Comparison of ENCODE assay signal across 12 cellular contexts in genomic region chr2:27096748-27097297, GRCh38. TPM values are rescaled to one million over a fixed set of nuclear protein-coding genes. Genes with fewer than 3 reads are reported as not detected.
DNase-seq lines count a peak whose midpoint lies in the region; ATAC-seq and TF ChIP-seq lines count a peak whose summit lies in the region.
"Had no signal": no experiment of that assay in that cellular context is flagged by ENCODE, and none has a peak within 500 bp of the region (broad histone marks: within the 10 kb centered on the region; RNA-seq: fewer than 3 reads in every experiment).

No MANE protein-coding gene starts in this region.

- H3K9me3 ChIP-seq in right atrium auricular region (no peaks in the 10 kb centered on the region), upper lobe of right lung (no peaks in the 10 kb centered on the region)
- H3K9me3 ChIP-seq: mucosa of descending colon, tibial nerve had no signal

- H3K27me3 ChIP-seq in right atrium auricular region: no peaks in the 10 kb centered on the region
- H3K27me3 ChIP-seq in upper lobe of right lung: no peaks in the 10 kb centered on the region
- H3K27me3 ChIP-seq: tibial nerve had no signal

- H3K4me3 ChIP-seq in right atrium auricular region (no peak overlapping the region), upper lobe of right lung (no peak overlapping the region)
- H3K4me3 ChIP-seq: mucosa of descending colon had no signal

- no peak for DNase-seq in Right ventricle myocardium superior
- DNase-seq in right atrium auricular region (ENCODE audit: low spot score): no peak
- DNase-seq in glutamatergic neuron: no peak
- DNase-seq in upper lobe of right lung: no peak
- DNase-seq: ACHN had no signal

- H3K27ac ChIP-seq in right atrium auricular region: peak overlapping the region in 1 of 2 donors; percentile 5
- peak overlapping the region; percentile 14 for H3K27ac ChIP-seq in upper lobe of right lung

- H3K36me3 Mint-ChIP-seq in glutamatergic neuron (ENCODE audit: unreplicated experiment): no peaks in the 10 kb centered on the region

- H3K4me1 Mint-ChIP-seq in glutamatergic neuron (ENCODE audit: low read depth, unreplicated experiment): peaks cover 6% of the 10 kb centered on the region

- peak overlapping the region; percentile 75 for H3K4me3 Mint-ChIP-seq in glutamatergic neuron (ENCODE audit: unreplicated experiment)

- H3K27ac Mint-ChIP-seq in glutamatergic neuron (ENCODE audit: unreplicated experiment): no peak overlapping the region
- H3K27ac Mint-ChIP-seq: activated naive CD4-positive, alpha-beta T cell treated with anti-CD3 and anti-CD28 coated beads for 36 hours had no signal

- ATAC-seq in Right ventricle myocardium superior (ENCODE audit: poor library complexity) (peak; percentile 25), upper lobe of right lung (peak; percentile 46), HG02588 (IDR thresholded peaks at IDR 0.05; ENCODE audit: unreplicated experiment) (no peak), HG02623 (IDR thresholded peaks at IDR 0.05; ENCODE audit: unreplicated experiment) (no peak)

- peaks cover 5% of the 10 kb centered on the region for H3K9me3 Mint-ChIP-seq in glutamatergic neuron (ENCODE audit: unreplicated experiment)
- H3K9me3 Mint-ChIP-seq: activated naive CD4-positive, alpha-beta T cell treated with anti-CD3 and anti-CD28 coated beads for 36 hours had no signal

- no peaks in the 10 kb centered on the region for H3K36me3 ChIP-seq in right atrium auricular region
- H3K36me3 ChIP-seq in upper lobe of right lung: no peaks in the 10 kb centered on the region

- TF ChIP-seq CTCF in right atrium auricular region (IDR thresholded peaks at IDR 0.05): no peak
- TF ChIP-seq CTCF in glutamatergic neuron (IDR thresholded peaks at IDR 0.05; ENCODE audit: partially characterized antibody, unreplicated experiment): no peak
- TF ChIP-seq CTCF in upper lobe of right lung (IDR thresholded peaks at IDR 0.05): no peak

- H3K4me1 ChIP-seq in right atrium auricular region: peaks cover 0 to 15% of the 10 kb centered on the region in 2 donors
- H3K4me1 ChIP-seq in upper lobe of right lung: peaks cover 8% of the 10 kb centered on the region

- intact Hi-C loops in Right ventricle myocardium superior (cut with DNase I): loop anchor here (5.0 kb wide), 1 partner anchor 95 kb away; no protein-coding TSS in a partner anchor
- intact Hi-C loops in upper lobe of right lung (cut with DNase I): no loop called here

- H3K27me3 Mint-ChIP-seq in glutamatergic neuron (ENCODE audit: unreplicated experiment): peaks cover 6% of the 10 kb centered on the region

RNA-seq across cellular contexts. Expression of gene KHK, which starts 10.3 kb away (rescaled TPM):
- total RNA-seq in Right ventricle myocardium superior (3.3 TPM), right atrium auricular region (1 to 10 TPM in 1 of 2 donors, under 1 TPM in 1; 0.82 to 1.7 TPM), glutamatergic neuron (ENCODE audit: unreplicated experiment) (5.3 TPM), upper lobe of right lung (4.9 TPM)

RNA-seq across cellular contexts. Expression of gene EMILIN1, which starts 18.4 kb away (rescaled TPM):
- 17.4 TPM for total RNA-seq in Right ventricle myocardium superior
- total RNA-seq in right atrium auricular region: 10 to 100 TPM; 22.3 to 36.7 TPM
- total RNA-seq in glutamatergic neuron (ENCODE audit: unreplicated experiment): 3.2 TPM
- total RNA-seq in upper lobe of right lung: 84.6 TPM

RNA-seq across cellular contexts. Expression of gene CGREF1, which starts 22.1 kb away (rescaled TPM):
- 1.4 TPM for total RNA-seq in Right ventricle myocardium superior
- total RNA-seq in right atrium auricular region: 1 to 10 TPM; 4.3 to 4.5 TPM
- total RNA-seq in glutamatergic neuron (ENCODE audit: unreplicated experiment): 1.3 TPM
- total RNA-seq in upper lobe of right lung: 0.43 TPM

RNA-seq across cellular contexts. Expression of gene OST4, which starts 25.4 kb away (rescaled TPM):
- 393 TPM for total RNA-seq in Right ventricle myocardium superior
- total RNA-seq in right atrium auricular region: 100 to 1,000 TPM; 379 to 465 TPM
- 215 TPM for total RNA-seq in glutamatergic neuron (ENCODE audit: unreplicated experiment)
- 248 TPM for total RNA-seq in upper lobe of right lung

RNA-seq across cellular contexts. Expression of gene ABHD1, which starts 26.8 kb away (rescaled TPM):
- 4.0 TPM for total RNA-seq in Right ventricle myocardium superior
- 1 to 10 TPM in 1 of 2 donors, under 1 TPM in 1; 0.90 to 1.0 TPM for total RNA-seq in right atrium auricular region
- not detected for total RNA-seq in glutamatergic neuron (ENCODE audit: unreplicated experiment)
- 0.35 TPM for total RNA-seq in upper lobe of right lung
- total RNA-seq: bronchial epithelial cell, H7 had no signal

Comparison
In these comparisons a context has a peak if more than half of its experiments do, and no peak if none do; other contexts are left out.
1. ATAC-seq: peak in Right ventricle myocardium superior (single experiment) and upper lobe of right lung (single experiment); none in HG02588 (single experiment) and HG02623 (single experiment).